Comparison of ENCODE assay signal across 7 cellular contexts in the genomic region with DNA sequence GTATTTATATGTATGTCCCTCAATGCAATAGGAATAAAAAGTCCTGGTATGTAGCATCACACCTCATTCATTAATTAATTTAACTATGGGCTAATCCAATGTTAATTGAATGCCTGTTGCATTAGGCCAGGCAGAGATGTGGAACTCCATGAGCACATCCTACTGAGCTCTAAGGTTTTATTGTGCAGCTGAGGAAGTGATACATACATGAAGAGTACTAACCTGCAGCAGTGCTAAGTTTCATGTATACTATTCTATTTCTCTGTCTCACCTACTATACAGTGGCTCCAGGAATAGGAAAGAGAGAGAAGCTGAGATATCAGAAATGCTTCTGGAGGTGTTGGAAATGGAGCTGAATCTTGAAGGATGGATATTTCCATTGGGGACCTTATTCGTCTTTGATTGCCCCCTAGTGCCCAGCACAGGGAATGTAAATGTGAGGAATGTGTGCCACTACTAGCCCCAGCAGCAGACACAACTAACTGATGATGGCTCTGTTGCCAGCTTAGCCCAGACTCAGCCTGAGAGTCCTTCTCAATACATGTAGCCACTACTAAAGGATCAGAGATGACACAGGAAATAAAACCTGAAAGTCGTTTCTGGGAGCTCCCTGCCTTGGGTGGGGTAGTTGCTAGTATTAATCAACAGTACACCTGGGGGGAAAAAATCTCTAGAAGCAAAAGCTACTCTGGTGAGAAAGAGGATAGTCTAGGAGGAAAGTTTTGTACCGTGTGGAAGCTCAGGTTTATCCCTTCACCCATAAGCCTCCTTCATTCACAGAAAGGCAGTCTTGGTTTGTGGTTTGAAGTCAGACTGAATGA.
DNase-seq lines count a peak whose midpoint lies in the region; ATAC-seq and TF ChIP-seq lines count a peak whose summit lies in the region.

No MANE protein-coding gene starts in this region.

- no peak overlapping the region for H3K4me3 ChIP-seq in fibroblast of mammary gland (ENCODE audit: control insufficient read depth, low read depth, low read length)
- no peak overlapping the region for H3K4me3 ChIP-seq in effector memory CD4-positive, alpha-beta T cell (ENCODE audit: insufficient read depth, low read depth, low read length, poor library complexity, severe bottlenecking)

- no peaks in the 10 kb centered on the region for H3K9me3 ChIP-seq in effector memory CD4-positive, alpha-beta T cell (ENCODE audit: control insufficient read depth, low read length)

- H3K4me1 ChIP-seq in effector memory CD4-positive, alpha-beta T cell (ENCODE audit: control insufficient read depth, insufficient read depth, low read length, poor library complexity, severe bottlenecking): no peaks in the 10 kb centered on the region

- H3K27ac ChIP-seq in effector memory CD4-positive, alpha-beta T cell (ENCODE audit: insufficient read depth, low read length, poor library complexity, severe bottlenecking): no peak overlapping the region

- peak; percentile 66 for TF ChIP-seq CTCF in fibroblast of mammary gland (conservative IDR thresholded peaks at IDR 0.05; ENCODE audit: control insufficient read depth, insufficient read depth, low read depth, low read length)

- peak; percentile 67 for ATAC-seq in GM19328 (IDR thresholded peaks at IDR 0.05; ENCODE audit: unreplicated experiment)

- DNase-seq in DMS53 treated with DMSO at 0.1 percent for 48 hours (lab: John Stamatoyannopoulos, UW; ENCODE audit: unreplicated experiment): peak; percentile 83
- peak; percentile 19 for DNase-seq in HuH-7 (ENCODE audit: low spot score)
- DNase-seq in SK-N-DZ (ENCODE audit: low spot score): peak; percentile 6
- peak; percentile 32 for DNase-seq in fibroblast of mammary gland (ENCODE audit: low read depth)
- DNase-seq in retina: peak; percentile 18
- no peak for DNase-seq in effector memory CD4-positive, alpha-beta T cell

- no peaks in the 10 kb centered on the region for H3K36me3 ChIP-seq in effector memory CD4-positive, alpha-beta T cell (ENCODE audit: control insufficient read depth, insufficient read depth, low read length)

- no peaks in the 10 kb centered on the region for H3K27me3 ChIP-seq in effector memory CD4-positive, alpha-beta T cell (replicated peaks; ENCODE audit: control insufficient read depth, insufficient read depth, low read length, poor library complexity, severe bottlenecking)

Comparison
In these comparisons a context has a peak if more than half of its experiments do, and no peak if none do; other contexts are left out.
1. DNase-seq: peak in DMS53 treated with DMSO at 0.1 percent for 48 hours (single experiment), HuH-7 (single experiment), SK-N-DZ (single experiment), fibroblast of mammary gland (single experiment) and retina (single experiment); none in effector memory CD4-positive, alpha-beta T cell (0 of 3).